ENCODE assay signal across 8 cellular contexts in the genomic region with DNA sequence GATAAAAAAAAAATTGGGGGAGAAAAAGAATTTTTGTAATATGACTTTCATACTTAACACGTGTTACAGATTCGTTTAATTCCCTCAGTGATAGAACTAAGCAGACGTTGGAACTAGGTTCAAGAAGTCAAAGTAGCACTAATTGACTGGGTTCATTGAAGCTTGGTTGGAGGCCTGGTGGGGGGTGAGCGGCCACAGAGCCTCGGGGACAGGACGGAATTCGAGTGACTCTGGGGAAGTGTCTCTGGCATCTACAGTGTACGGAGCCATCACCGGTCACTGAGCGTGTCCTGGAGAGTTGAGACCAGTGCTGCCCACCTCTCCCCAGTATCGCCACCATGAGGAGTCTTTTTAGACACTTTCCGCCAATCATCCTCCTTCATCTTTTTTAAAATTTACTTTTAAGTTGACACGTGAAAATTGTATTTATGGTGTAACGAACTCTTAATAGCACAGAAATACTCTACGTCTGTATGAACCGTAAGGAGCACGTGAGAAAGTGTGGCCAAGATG. TPM values are rescaled to one million over a fixed set of nuclear protein-coding genes. Genes with fewer than 3 reads are reported as not detected.
DNase-seq lines count a peak whose midpoint lies in the region; ATAC-seq and TF ChIP-seq lines count a peak whose summit lies in the region.

No MANE protein-coding gene starts in this region.

- H3K36me3 Mint-ChIP-seq in GM23338 (ENCODE audit: low read depth) (peaks cover 9% of the 10 kb centered on the region; the same call in 2 of the 3 replicates), T-helper 17 cell (ENCODE audit: low read depth) (peaks cover 3% of the 10 kb centered on the region)

- peak overlapping the region; percentile 90 for H3K4me2 ChIP-seq in GM23338

- H3K9ac ChIP-seq in skeletal muscle tissue (ENCODE audit: low read depth in 1 of 3, low read length in 3 of 3): peak overlapping the region in 2 of 3 donors; percentile 78 to 83

- ATAC-seq in GM23338 (no peak), T-helper 17 cell (no peak), GM21360 (IDR thresholded peaks at IDR 0.05; ENCODE audit: unreplicated experiment) (no peak), GM21515 (IDR thresholded peaks at IDR 0.05; ENCODE audit: unreplicated experiment) (no peak), GM18517 (IDR thresholded peaks at IDR 0.05; ENCODE audit: unreplicated experiment) (no peak)

- H3K79me2 ChIP-seq in GM23338 (replicated peaks; ENCODE audit: insufficient read depth): peaks cover 79% of the 10 kb centered on the region

- H3K9me3 ChIP-seq in T-helper 17 cell (ENCODE audit: control insufficient read depth, low read length, poor library complexity, severe bottlenecking) (no peaks in the 10 kb centered on the region), skeletal muscle tissue (ENCODE audit: control insufficient read depth in 3 of 3, low read length in 3 of 3) (no peaks in the 10 kb centered on the region)

- no peaks in the 10 kb centered on the region for H3K9me3 Mint-ChIP-seq in GM23338

- H3K27ac ChIP-seq in GM23338 (ENCODE audit: low read depth): no peak overlapping the region
- no peak overlapping the region for H3K27ac ChIP-seq in skeletal muscle tissue (ENCODE audit: low read depth, low read length)

- no peaks in the 10 kb centered on the region for H3K9me2 ChIP-seq in GM23338 (ENCODE audit: insufficient read depth)

- peaks cover 3% of the 10 kb centered on the region; the same call in 1 of the 2 replicates for H3K4me1 ChIP-seq in GM23338 (ENCODE audit: insufficient read depth)
- peaks cover 38 to 65% (median 47%) of the 10 kb centered on the region in 3 donors for H3K4me1 ChIP-seq in skeletal muscle tissue (ENCODE audit: control insufficient read depth in 3 of 3, insufficient read depth in 3 of 3, low read length in 3 of 3)

- 0 out of 2 replicates have a peak, but pooled peaks cover 4% of the 10 kb centered on the region for H3F3A ChIP-seq in GM23338 (replicated peaks; ENCODE audit: low read depth)

- H3K4me3 Mint-ChIP-seq in GM23338: peak overlapping the region; percentile 77
- H3K4me3 Mint-ChIP-seq in T-helper 17 cell: peak overlapping the region; percentile 88

- H3K4me3 ChIP-seq in GM23338 (peak overlapping the region; percentile 74), fibroblast of pulmonary artery (replicated peaks; ENCODE audit: low read depth, low read length) (peak overlapping the region; percentile 68), skeletal muscle tissue (ENCODE audit: low read length in 3 of 3) (peak overlapping the region; percentile 50 to 77 (median 76))

- no peaks in the 10 kb centered on the region for H3K27me3 ChIP-seq in GM23338 (ENCODE audit: insufficient read depth)
- no peaks in the 10 kb centered on the region for H3K27me3 ChIP-seq in skeletal muscle tissue (ENCODE audit: control insufficient read depth in 3 of 3, insufficient read depth in 3 of 3, low read length in 3 of 3)

- H4K20me1 ChIP-seq in GM23338 (replicated peaks; ENCODE audit: insufficient read depth): peaks cover 18% of the 10 kb centered on the region

- H3K4me1 Mint-ChIP-seq in GM23338: peaks cover 25% of the 10 kb centered on the region
- peaks cover 39% of the 10 kb centered on the region for H3K4me1 Mint-ChIP-seq in T-helper 17 cell

- DNase-seq in GM23338 (ENCODE audit: low spot score) (no peak), T-helper 17 cell (no peak), fibroblast of pulmonary artery (ENCODE audit: low read depth) (no peak), cerebellar nuclear complex (lab: John Stamatoyannopoulos, UW) (no peak)

- H2AFZ ChIP-seq in GM23338: no peak overlapping the region

- H3K27ac Mint-ChIP-seq in GM23338 (no peak overlapping the region), T-helper 17 cell (no peak overlapping the region)

- H3K27me3 Mint-ChIP-seq in GM23338 (ENCODE audit: insufficient read depth, low read depth, poor library complexity) (peaks cover 14% of the 10 kb centered on the region), T-helper 17 cell (no peaks in the 10 kb centered on the region)

- no peak for TF ChIP-seq CTCF in GM23338 (conservative IDR thresholded peaks at IDR 0.05; ENCODE audit: low read depth in 2 of 2)
- TF ChIP-seq CTCF in fibroblast of pulmonary artery (IDR thresholded peaks at IDR 0.05; ENCODE audit: low read length, missing control alignments): no peak

- no peaks in the 10 kb centered on the region for H3K36me3 ChIP-seq in GM23338 (ENCODE audit: insufficient read depth)
- H3K36me3 ChIP-seq in skeletal muscle tissue (ENCODE audit: control insufficient read depth in 3 of 3, insufficient read depth in 3 of 3, low read length in 3 of 3): peaks cover 0 to 5% (median 0%) of the 10 kb centered on the region in 3 donors

TF ChIP-seq in GM23338, 12 proteins besides CTCF, POLR2A, EP300 and RAD21 (continues in another document):
- TF ChIP-seq JUNB (IDR thresholded peaks at IDR 0.05; ENCODE audit: unreplicated experiment) (no peak), ZNF462 (CRISPR knock-in tag; IDR thresholded peaks at IDR 0.05) (no peak), ZNF114 (CRISPR knock-in tag; IDR thresholded peaks at IDR 0.05) (no peak), NANOG (IDR thresholded peaks at IDR 0.05; ENCODE audit: borderline replicate concordance) (no peak)

RNA-seq across cellular contexts. Expression of gene ZFYVE21, which starts 1.3 kb away (rescaled TPM):
- total RNA-seq in GM23338 (2014; rRNA removed; shearing (Covaris generic)): 89.6 and 116 TPM in 2 replicates
- polyA plus RNA-seq in GM23338 (2016; fragmentation: Nextera tagmentation; extraction: Ambion mirVana): 79.4 and 88.0 TPM in 2 replicates
- total RNA-seq in T-helper 17 cell: 1 to 10 TPM; 9.1 to 9.5 TPM
- 31.3 TPM for total RNA-seq in skeletal muscle tissue

RNA-seq across cellular contexts. Expression of gene XRCC3, which starts 1.7 kb away (rescaled TPM):
- 52.2 and 72.9 TPM in 2 replicates for total RNA-seq in GM23338 (2014; rRNA removed; shearing (Covaris generic))
- polyA plus RNA-seq in GM23338 (2016; fragmentation: Nextera tagmentation; extraction: Ambion mirVana): 16.6 and 20.4 TPM in 2 replicates
- 1 to 10 TPM; 6.9 to 8.3 TPM for total RNA-seq in T-helper 17 cell
- total RNA-seq in skeletal muscle tissue: 2.1 TPM
